8 cellular contexts compared by ENCODE assay signal in genomic region chr5:154756871-154757646, GRCh38. TPM values are rescaled to one million over a fixed set of nuclear protein-coding genes. Genes with fewer than 3 reads are reported as not detected.
DNase-seq lines count a peak whose midpoint lies in the region; ATAC-seq, FAIRE-seq and TF ChIP-seq lines count a peak whose summit lies in the region.

No MANE protein-coding gene starts in this region.

- H3K9me3 Mint-ChIP-seq in activated T-helper 2 cell treated with anti-CD3 and anti-CD28 coated beads, Interferon-gamma antibody, Interleukin-2, Interleukin-4, amounts not matched to agents 10 μg/mL and 5 μg/mL and 100 μg/mL, durations not matched to agents 14 hours and 24 hours and 36 hours, result no peaks in the 10 kb centered on the region
- H3K9me3 Mint-ChIP-seq in natural killer cell, result no peaks in the 10 kb centered on the region

- H3K36me3 Mint-ChIP-seq in activated T-helper 2 cell treated with anti-CD3 and anti-CD28 coated beads, Interferon-gamma antibody, Interleukin-2, Interleukin-4, amounts not matched to agents 10 μg/mL and 5 μg/mL and 100 μg/mL, durations not matched to agents 14 hours and 24 hours and 36 hours (ENCODE audit: low read depth), result peaks cover 35% of the 10 kb centered on the region
- no peaks in the 10 kb centered on the region for H3K36me3 Mint-ChIP-seq in natural killer cell

- intact Hi-C loops in activated T-helper 2 cell treated with anti-CD3 and anti-CD28 coated beads, Interferon-gamma antibody, Interleukin-2, Interleukin-4, amounts not matched to agents 10 μg/mL and 5 μg/mL and 100 μg/mL, durations not matched to agents 14 hours and 24 hours and 36 hours (cut with micrococcal nuclease), result loop anchor here (5.0 to 10.0 kb wide), 3 partner anchors 105 to 562 kb away; partner anchors contain the start of genes GALNT10 and SAP30L
- intact Hi-C loops in natural killer cell (cut with micrococcal nuclease), result loop anchor here (5.0 kb wide), 1 partner anchor 180 kb away; the partner anchor contains the start of gene GEMIN5

- peaks cover 49% of the 10 kb centered on the region for H4K20me1 ChIP-seq in OCI-LY3 (ENCODE audit: insufficient read depth, low read length)

- peak overlapping the region; percentile 97 for H3K4me3 Mint-ChIP-seq in activated T-helper 2 cell treated with anti-CD3 and anti-CD28 coated beads, Interferon-gamma antibody, Interleukin-2, Interleukin-4, amounts not matched to agents 10 μg/mL and 5 μg/mL and 100 μg/mL, durations not matched to agents 14 hours and 24 hours and 36 hours (ENCODE audit: low read depth)
- H3K4me3 Mint-ChIP-seq in natural killer cell, result peak overlapping the region; percentile 94

- H3K4me1 Mint-ChIP-seq in activated T-helper 2 cell treated with anti-CD3 and anti-CD28 coated beads, Interferon-gamma antibody, Interleukin-2, Interleukin-4, amounts not matched to agents 10 μg/mL and 5 μg/mL and 100 μg/mL, durations not matched to agents 14 hours and 24 hours and 36 hours (ENCODE audit: low read depth), result peaks cover 53% of the 10 kb centered on the region
- peaks cover 55 to 58% of the 10 kb centered on the region in 2 donors for H3K4me1 Mint-ChIP-seq in natural killer cell

- H3K27ac ChIP-seq in OCI-LY3 (ENCODE audit: low read length), result peak overlapping the region; percentile 70
- H3K27ac ChIP-seq in subcutaneous abdominal adipose tissue (ENCODE audit: low read depth, low read length), result peak overlapping the region; percentile 80

- no peaks in the 10 kb centered on the region for H3K9me3 ChIP-seq in OCI-LY3 (ENCODE audit: insufficient read depth, low read length)
- H3K9me3 ChIP-seq in subcutaneous abdominal adipose tissue (ENCODE audit: control insufficient read depth in 5 of 5, low read length in 5 of 5), result no peaks in the 10 kb centered on the region

- no peak overlapping the region for H2AFZ ChIP-seq in OCI-LY3 (ENCODE audit: low read depth, low read length)

- H3K79me2 ChIP-seq in OCI-LY3 (ENCODE audit: low read length), result peaks cover 85% of the 10 kb centered on the region

- no peak for FAIRE-seq in D721Med (lab: Jason Lieb, UNC)

- ATAC-seq in natural killer cell, result peak in 1 of 3 donors; percentile 2
- no peak for ATAC-seq in GM19452 (IDR thresholded peaks at IDR 0.05; ENCODE audit: unreplicated experiment)

- H3K36me3 ChIP-seq in OCI-LY3 (replicated peaks; ENCODE audit: low read depth, low read length) (peaks cover 3% of the 10 kb centered on the region), subcutaneous abdominal adipose tissue (ENCODE audit: control insufficient read depth in 5 of 5, insufficient read depth in 5 of 5, low read length in 5 of 5) (no peaks in the 10 kb centered on the region)

- peak overlapping the region; percentile 96 for H3K9ac ChIP-seq in OCI-LY3 (ENCODE audit: low read length)
- H3K9ac ChIP-seq in subcutaneous abdominal adipose tissue (ENCODE audit: low read length in 5 of 5), result peak overlapping the region; percentile 38 to 97 (median 91)

- peak; percentile 30 for DNase-seq in activated T-helper 2 cell treated with anti-CD3 and anti-CD28 coated beads, Interferon-gamma antibody, Interleukin-2, Interleukin-4, amounts not matched to agents 10 μg/mL and 5 μg/mL and 100 μg/mL, durations not matched to agents 14 hours and 24 hours and 36 hours (ENCODE audit: low spot score)
- DNase-seq in fibroblast of peridontal ligament (ENCODE audit: extremely low read depth) (peak; percentile 27), natural killer cell (peak; percentile 36), D721Med (ENCODE audit: insufficient read length, low spot score) (no peak)

- 0 out of 2 replicates have a peak, but pooled peaks have one; percentile 1 for TF ChIP-seq CTCF in GM12875 (IDR thresholded peaks at IDR 0.05; ENCODE audit: borderline replicate concordance, insufficient read depth, low read depth, low read length)
- TF ChIP-seq CTCF in OCI-LY3 (IDR thresholded peaks at IDR 0.05; ENCODE audit: low read depth, low read length), result no peak
- TF ChIP-seq CTCF in natural killer cell (IDR thresholded peaks at IDR 0.05), result no peak
- no peak for TF ChIP-seq CTCF in D721Med (IDR thresholded peaks at IDR 0.05; ENCODE audit: insufficient read depth, missing control alignments)

- H3K27me3 ChIP-seq in OCI-LY3 (ENCODE audit: low read depth, low read length) (no peaks in the 10 kb centered on the region), subcutaneous abdominal adipose tissue (ENCODE audit: control insufficient read depth in 5 of 5, insufficient read depth in 4 of 5, low read length in 5 of 5) (no peaks in the 10 kb centered on the region)

- H3K4me2 ChIP-seq in OCI-LY3 (ENCODE audit: low read length), result peak overlapping the region; percentile 83

- H3K27me3 Mint-ChIP-seq in activated T-helper 2 cell treated with anti-CD3 and anti-CD28 coated beads, Interferon-gamma antibody, Interleukin-2, Interleukin-4, amounts not matched to agents 10 μg/mL and 5 μg/mL and 100 μg/mL, durations not matched to agents 14 hours and 24 hours and 36 hours (ENCODE audit: low read depth), result no peaks in the 10 kb centered on the region
- no peaks in the 10 kb centered on the region for H3K27me3 Mint-ChIP-seq in natural killer cell (ENCODE audit: low read depth in 2 of 2)

- H3K4me1 ChIP-seq in OCI-LY3 (ENCODE audit: low read length), result peaks cover 50% of the 10 kb centered on the region
- peaks cover 7 to 64% (median 53%) of the 10 kb centered on the region in 5 donors for H3K4me1 ChIP-seq in subcutaneous abdominal adipose tissue (ENCODE audit: control insufficient read depth in 5 of 5, insufficient read depth in 5 of 5, low read length in 5 of 5)

- H3K4me3 ChIP-seq in GM12875 (ENCODE audit: low read depth, low read length) (peak overlapping the region; percentile 94), OCI-LY3 (ENCODE audit: low read length) (peak overlapping the region; percentile 92), subcutaneous abdominal adipose tissue (ENCODE audit: low read depth in 1 of 5, low read length in 5 of 5) (peak overlapping the region; percentile 73 to 89 (median 86))

- peak overlapping the region; percentile 98 for H3K27ac Mint-ChIP-seq in activated T-helper 2 cell treated with anti-CD3 and anti-CD28 coated beads, Interferon-gamma antibody, Interleukin-2, Interleukin-4, amounts not matched to agents 10 μg/mL and 5 μg/mL and 100 μg/mL, durations not matched to agents 14 hours and 24 hours and 36 hours
- H3K27ac Mint-ChIP-seq in natural killer cell, result peak overlapping the region; percentile 90 to 94

RNA-seq across cellular contexts. Expression of gene LARP1, which starts 1.9 kb away (rescaled TPM):
- total RNA-seq in activated T-helper 2 cell treated with anti-CD3 and anti-CD28 coated beads, Interferon-gamma antibody, Interleukin-2, Interleukin-4, amounts not matched to agents 10 μg/mL and 5 μg/mL and 100 μg/mL, durations not matched to agents 14 hours and 24 hours and 36 hours, result 278 and 301 TPM in 2 replicates
- total RNA-seq in natural killer cell, result 100 to 1,000 TPM; 103 to 117 (median 112) TPM
